In genomic region chr4:183405371-183405770, GRCh38 we compare ENCODE assay signal across 16 cellular contexts. TPM values are rescaled to one million over a fixed set of nuclear protein-coding genes. Genes with fewer than 3 reads are reported as not detected.
DNase-seq lines count a peak whose midpoint lies in the region; ATAC-seq lines count a peak whose summit lies in the region.
"Had no signal": no experiment of that assay in that cellular context is flagged by ENCODE, and none has a peak within 500 bp of the region (broad histone marks: within the 10 kb centered on the region; RNA-seq: fewer than 3 reads in every experiment).

No MANE protein-coding gene starts in this region.

- H3K9me3 Mint-ChIP-seq in activated naive CD4-positive, alpha-beta T cell treated with anti-CD3 and anti-CD28 coated beads, Interleukin-2, amount 50 U/mL, for 24 hours, result no peaks in the 10 kb centered on the region
- H3K9me3 Mint-ChIP-seq in activated T-helper 2 cell treated with anti-CD3 and anti-CD28 coated beads, Interferon-gamma antibody, Interleukin-2, Interleukin-4, amounts not matched to agents 10 μg/mL and 5 μg/mL and 100 μg/mL, durations not matched to agents 14 hours and 24 hours and 36 hours, result no peaks in the 10 kb centered on the region
- H3K9me3 Mint-ChIP-seq in memory B cell, result no peaks in the 10 kb centered on the region
- H3K9me3 Mint-ChIP-seq in stimulated activated memory B cell treated with anti-CD40 and anti-IgM and Interleukin-4, amounts not matched to agents 10 μg/mL and 1 μg/mL and 100 μg/mL, for 72 hours, result no peaks in the 10 kb centered on the region
- H3K9me3 Mint-ChIP-seq: CD8-positive, alpha-beta T cell had no signal

- ATAC-seq in memory B cell (ENCODE audit: low read depth), result no peak
- ATAC-seq in stimulated activated memory B cell treated with anti-CD40 and anti-IgM and Interleukin-4, amounts not matched to agents 10 μg/mL and 1 μg/mL and 100 μg/mL, for 72 hours, result no peak
- no peak for ATAC-seq in HG03439 (IDR thresholded peaks at IDR 0.05; ENCODE audit: unreplicated experiment)
- no peak for ATAC-seq in HG02852 (IDR thresholded peaks at IDR 0.05; ENCODE audit: unreplicated experiment)
- ATAC-seq: CD8-positive, alpha-beta T cell; PC-3 had no signal

- peaks cover 14% of the 10 kb centered on the region for H3K4me1 Mint-ChIP-seq in activated naive CD4-positive, alpha-beta T cell treated with anti-CD3 and anti-CD28 coated beads, Interleukin-2, amount 50 U/mL, for 24 hours
- H3K4me1 Mint-ChIP-seq in activated T-helper 2 cell treated with anti-CD3 and anti-CD28 coated beads, Interferon-gamma antibody, Interleukin-2, Interleukin-4, amounts not matched to agents 10 μg/mL and 5 μg/mL and 100 μg/mL, durations not matched to agents 14 hours and 24 hours and 36 hours (ENCODE audit: low read depth), result peaks cover 13% of the 10 kb centered on the region
- H3K4me1 Mint-ChIP-seq in memory B cell, result peaks cover 7% of the 10 kb centered on the region
- H3K4me1 Mint-ChIP-seq in stimulated activated memory B cell treated with anti-CD40 and anti-IgM and Interleukin-4, amounts not matched to agents 10 μg/mL and 1 μg/mL and 100 μg/mL, for 72 hours, result peaks cover 18% of the 10 kb centered on the region

- H3K27ac Mint-ChIP-seq in activated naive CD4-positive, alpha-beta T cell treated with anti-CD3 and anti-CD28 coated beads, Interleukin-2, amount 50 U/mL, for 24 hours, result peak overlapping the region; percentile 46
- peak overlapping the region; percentile 15 for H3K27ac Mint-ChIP-seq in activated T-helper 2 cell treated with anti-CD3 and anti-CD28 coated beads, Interferon-gamma antibody, Interleukin-2, Interleukin-4, amounts not matched to agents 10 μg/mL and 5 μg/mL and 100 μg/mL, durations not matched to agents 14 hours and 24 hours and 36 hours
- H3K27ac Mint-ChIP-seq in memory B cell, result no peak overlapping the region
- H3K27ac Mint-ChIP-seq in stimulated activated memory B cell treated with anti-CD40 and anti-IgM and Interleukin-4, amounts not matched to agents 10 μg/mL and 1 μg/mL and 100 μg/mL, for 72 hours, result no peak overlapping the region
- H3K27ac Mint-ChIP-seq: B cell; CD8-positive, alpha-beta T cell had no signal

- no peak for DNase-seq in activated naive CD4-positive, alpha-beta T cell (lab: John Stamatoyannopoulos, UW)
- no peak for DNase-seq in activated T-helper 2 cell treated with anti-CD3 and anti-CD28 coated beads, Interferon-gamma antibody, Interleukin-2, Interleukin-4, amounts not matched to agents 10 μg/mL and 5 μg/mL and 100 μg/mL, durations not matched to agents 14 hours and 24 hours and 36 hours (ENCODE audit: low spot score)
- DNase-seq in memory B cell (ENCODE audit: low spot score in 2 of 2), result no peak
- DNase-seq in 8988T, result no peak
- DNase-seq: CD8-positive, alpha-beta T cell; GF-D8; Karpas-422; MM.1S; NCI-H187 treated with DMSO at 0.1 percent for 48 hours; NCI-H446; PC-3 had no signal

- intact Hi-C loops in activated T-helper 2 cell treated with anti-CD3 and anti-CD28 coated beads, Interferon-gamma antibody, Interleukin-2, Interleukin-4, amounts not matched to agents 10 μg/mL and 5 μg/mL and 100 μg/mL, durations not matched to agents 14 hours and 24 hours and 36 hours (cut with micrococcal nuclease), result loop anchor here (5.0 to 10.0 kb wide), 3 partner anchors 118 to 488 kb away; partner anchors contain the start of gene DCTD

- no peaks in the 10 kb centered on the region for H3K27me3 Mint-ChIP-seq in activated naive CD4-positive, alpha-beta T cell treated with anti-CD3 and anti-CD28 coated beads, Interleukin-2, amount 50 U/mL, for 24 hours
- peaks cover 21% of the 10 kb centered on the region for H3K27me3 Mint-ChIP-seq in activated T-helper 2 cell treated with anti-CD3 and anti-CD28 coated beads, Interferon-gamma antibody, Interleukin-2, Interleukin-4, amounts not matched to agents 10 μg/mL and 5 μg/mL and 100 μg/mL, durations not matched to agents 14 hours and 24 hours and 36 hours (ENCODE audit: low read depth)
- peaks cover 8% of the 10 kb centered on the region for H3K27me3 Mint-ChIP-seq in memory B cell
- peaks cover 19% of the 10 kb centered on the region for H3K27me3 Mint-ChIP-seq in stimulated activated memory B cell treated with anti-CD40 and anti-IgM and Interleukin-4, amounts not matched to agents 10 μg/mL and 1 μg/mL and 100 μg/mL, for 72 hours
- H3K27me3 Mint-ChIP-seq: B cell had no signal

- H3K36me3 Mint-ChIP-seq in activated naive CD4-positive, alpha-beta T cell treated with anti-CD3 and anti-CD28 coated beads, Interleukin-2, amount 50 U/mL, for 24 hours, result no peaks in the 10 kb centered on the region
- no peaks in the 10 kb centered on the region for H3K36me3 Mint-ChIP-seq in activated T-helper 2 cell treated with anti-CD3 and anti-CD28 coated beads, Interferon-gamma antibody, Interleukin-2, Interleukin-4, amounts not matched to agents 10 μg/mL and 5 μg/mL and 100 μg/mL, durations not matched to agents 14 hours and 24 hours and 36 hours (ENCODE audit: low read depth)
- no peaks in the 10 kb centered on the region for H3K36me3 Mint-ChIP-seq in memory B cell
- H3K36me3 Mint-ChIP-seq in stimulated activated memory B cell treated with anti-CD40 and anti-IgM and Interleukin-4, amounts not matched to agents 10 μg/mL and 1 μg/mL and 100 μg/mL, for 72 hours, result no peaks in the 10 kb centered on the region
- H3K36me3 Mint-ChIP-seq: CD8-positive, alpha-beta T cell had no signal

- H3K4me3 Mint-ChIP-seq in activated naive CD4-positive, alpha-beta T cell treated with anti-CD3 and anti-CD28 coated beads, Interleukin-2, amount 50 U/mL, for 24 hours, result peak overlapping the region; percentile 61
- H3K4me3 Mint-ChIP-seq in activated T-helper 2 cell treated with anti-CD3 and anti-CD28 coated beads, Interferon-gamma antibody, Interleukin-2, Interleukin-4, amounts not matched to agents 10 μg/mL and 5 μg/mL and 100 μg/mL, durations not matched to agents 14 hours and 24 hours and 36 hours (ENCODE audit: low read depth), result no peak overlapping the region
- H3K4me3 Mint-ChIP-seq in memory B cell, result peak overlapping the region; percentile 34
- peak overlapping the region; percentile 16 for H3K4me3 Mint-ChIP-seq in stimulated activated memory B cell treated with anti-CD40 and anti-IgM and Interleukin-4, amounts not matched to agents 10 μg/mL and 1 μg/mL and 100 μg/mL, for 72 hours
- H3K4me3 Mint-ChIP-seq: B cell; CD8-positive, alpha-beta T cell had no signal

RNA-seq across cellular contexts. Expression of gene CDKN2AIP, which starts 39.1 kb away (rescaled TPM):
- total RNA-seq in activated T-helper 2 cell treated with anti-CD3 and anti-CD28 coated beads, Interferon-gamma antibody, Interleukin-2, Interleukin-4, amounts not matched to agents 10 μg/mL and 5 μg/mL and 100 μg/mL, durations not matched to agents 14 hours and 24 hours and 36 hours, result 23.3 and 25.3 TPM in 2 replicates

Comparison
In these comparisons a context has a peak if more than half of its experiments do, and no peak if none do; other contexts are left out.
1. H3K27ac Mint-ChIP-seq: peak in activated naive CD4-positive, alpha-beta T cell treated with anti-CD3 and anti-CD28 coated beads, Interleukin-2, amount 50 U/mL, for 24 hours (single experiment) and activated T-helper 2 cell treated with anti-CD3 and anti-CD28 coated beads, Interferon-gamma antibody, Interleukin-2, Interleukin-4, amounts not matched to agents 10 μg/mL and 5 μg/mL and 100 μg/mL, durations not matched to agents 14 hours and 24 hours and 36 hours (single experiment); none in memory B cell (single experiment) and stimulated activated memory B cell treated with anti-CD40 and anti-IgM and Interleukin-4, amounts not matched to agents 10 μg/mL and 1 μg/mL and 100 μg/mL, for 72 hours (single experiment).